ENCODE assay signal across 9 cellular contexts in genomic region chr14:22520235-22520634, GRCh38.
A peak's percentile ranks its signal among the peaks of the same experiment; 100 is the strongest.
DNase-seq lines count a peak whose midpoint lies in the region; ATAC-seq and TF ChIP-seq lines count a peak whose summit lies in the region.
"Had no signal": no experiment of that assay in that cellular context is flagged by ENCODE, and none has a peak within 500 bp of the region (broad histone marks: within the 10 kb centered on the region; RNA-seq: fewer than 3 reads in every experiment).

No MANE protein-coding gene starts in this region.

- no peaks in the 10 kb centered on the region for H3K9me3 Mint-ChIP-seq in MCF 10A (ENCODE audit: unreplicated experiment)
- H3K9me3 Mint-ChIP-seq in natural killer cell treated with Interleukin-12 subunit alpha and Interleukin-12 subunit beta and Interleukin-15 and Interleukin-18, amount 100 ng/mL, for 72 hours = no peaks in the 10 kb centered on the region

- no peaks in the 10 kb centered on the region for H3K36me3 ChIP-seq in H7 (replicated peaks; ENCODE audit: control insufficient read depth, insufficient read depth, low read length)

- DNase-seq in Daoy (ENCODE audit: low read depth) = peak; percentile 64
- DNase-seq in NCI-H524 treated with DMSO at 0.1 percent for 48 hours (lab: John Stamatoyannopoulos, UW) = peak; percentile 33
- peak; percentile 42 for DNase-seq in MCF 10A (ENCODE audit: unreplicated experiment)
- no peak for DNase-seq in natural killer cell treated with Interleukin-12 subunit alpha and Interleukin-12 subunit beta and Interleukin-15 and Interleukin-18, amount 100 ng/mL, for 72 hours (ENCODE audit: low spot score)
- DNase-seq in cerebellum (ENCODE audit: low spot score) = no peak
- DNase-seq in stimulated activated CD4-positive, alpha-beta T cell treated with anti-CD3 and anti-CD28 coated beads, Interleukin-2, amount 100 ng/mL, for 48 hours = no peak
- no peak for DNase-seq in H7
- DNase-seq: SIG-M5 had no signal

- H3K27ac Mint-ChIP-seq in MCF 10A (ENCODE audit: low read depth, unreplicated experiment) = no peak overlapping the region
- peak overlapping the region; percentile 86 to 88 for H3K27ac Mint-ChIP-seq in natural killer cell treated with Interleukin-12 subunit alpha and Interleukin-12 subunit beta and Interleukin-15 and Interleukin-18, amount 100 ng/mL, for 72 hours

- no peak overlapping the region for H3K4me3 ChIP-seq in H7 (ENCODE audit: insufficient read depth, low read depth, low read length)

- no peak for TF ChIP-seq CTCF in MCF 10A (IDR thresholded peaks at IDR 0.05; ENCODE audit: unreplicated experiment)

- no peaks in the 10 kb centered on the region for H3K27me3 Mint-ChIP-seq in MCF 10A (ENCODE audit: insufficient read depth, unreplicated experiment)
- no peaks in the 10 kb centered on the region for H3K27me3 Mint-ChIP-seq in natural killer cell treated with Interleukin-12 subunit alpha and Interleukin-12 subunit beta and Interleukin-15 and Interleukin-18, amount 100 ng/mL, for 72 hours

- intact Hi-C loops in MCF 10A (cut with micrococcal nuclease) = no loop called here

- CTCF ChIA-PET in MCF 10A (lab: Yijun Ruan, JAX) = interaction anchor here (1.1 kb wide), 1 partner anchor 199 kb away, joined by 5 read pairs; no protein-coding TSS in a partner anchor

- BruUV-seq in MCF 10A (replicated peaks; lab: Mats Ljungman, UMichigan) = no TSS peak

- no peaks in the 10 kb centered on the region for H3K36me3 Mint-ChIP-seq in MCF 10A (ENCODE audit: insufficient read depth, unreplicated experiment)
- H3K36me3 Mint-ChIP-seq in natural killer cell treated with Interleukin-12 subunit alpha and Interleukin-12 subunit beta and Interleukin-15 and Interleukin-18, amount 100 ng/mL, for 72 hours = no peaks in the 10 kb centered on the region

- H3K4me1 Mint-ChIP-seq in MCF 10A (ENCODE audit: insufficient read depth, unreplicated experiment) = peaks cover 5% of the 10 kb centered on the region
- H3K4me1 Mint-ChIP-seq in natural killer cell treated with Interleukin-12 subunit alpha and Interleukin-12 subunit beta and Interleukin-15 and Interleukin-18, amount 100 ng/mL, for 72 hours (ENCODE audit: low read depth in 2 of 2) = peaks cover 65 to 76% of the 10 kb centered on the region in 2 donors

- no peaks in the 10 kb centered on the region for H3K27me3 ChIP-seq in H7 (ENCODE audit: control insufficient read depth, insufficient read depth, low read length)

- POLR2A ChIA-PET in MCF 10A (lab: Yijun Ruan, JAX) = interaction anchor here (0.6 kb wide), 1 partner anchor 256 kb away, joined by 4 read pairs; no protein-coding TSS in a partner anchor

- ATAC-seq in natural killer cell treated with Interleukin-12 subunit alpha and Interleukin-12 subunit beta and Interleukin-15 and Interleukin-18, amount 100 ng/mL, for 72 hours = no peak
- ATAC-seq in HG02763 (IDR thresholded peaks at IDR 0.05; ENCODE audit: unreplicated experiment) = no peak

- no peak overlapping the region for H3K4me3 Mint-ChIP-seq in MCF 10A (ENCODE audit: unreplicated experiment)
- peak overlapping the region; percentile 88 for H3K4me3 Mint-ChIP-seq in natural killer cell treated with Interleukin-12 subunit alpha and Interleukin-12 subunit beta and Interleukin-15 and Interleukin-18, amount 100 ng/mL, for 72 hours

Comparison
In these comparisons a context has a peak if more than half of its experiments do, and no peak if none do; other contexts are left out.
1. DNase-seq: peak in Daoy (single experiment), NCI-H524 treated with DMSO at 0.1 percent for 48 hours (single experiment) and MCF 10A (single experiment); none in natural killer cell treated with Interleukin-12 subunit alpha and Interleukin-12 subunit beta and Interleukin-15 and Interleukin-18, amount 100 ng/mL, for 72 hours (single experiment), cerebellum (single experiment), stimulated activated CD4-positive, alpha-beta T cell treated with anti-CD3 and anti-CD28 coated beads, Interleukin-2, amount 100 ng/mL, for 48 hours (0 of 2) and H7 (single experiment).